Comparison of ENCODE assay signal across 1 cellular context in the genomic region with DNA sequence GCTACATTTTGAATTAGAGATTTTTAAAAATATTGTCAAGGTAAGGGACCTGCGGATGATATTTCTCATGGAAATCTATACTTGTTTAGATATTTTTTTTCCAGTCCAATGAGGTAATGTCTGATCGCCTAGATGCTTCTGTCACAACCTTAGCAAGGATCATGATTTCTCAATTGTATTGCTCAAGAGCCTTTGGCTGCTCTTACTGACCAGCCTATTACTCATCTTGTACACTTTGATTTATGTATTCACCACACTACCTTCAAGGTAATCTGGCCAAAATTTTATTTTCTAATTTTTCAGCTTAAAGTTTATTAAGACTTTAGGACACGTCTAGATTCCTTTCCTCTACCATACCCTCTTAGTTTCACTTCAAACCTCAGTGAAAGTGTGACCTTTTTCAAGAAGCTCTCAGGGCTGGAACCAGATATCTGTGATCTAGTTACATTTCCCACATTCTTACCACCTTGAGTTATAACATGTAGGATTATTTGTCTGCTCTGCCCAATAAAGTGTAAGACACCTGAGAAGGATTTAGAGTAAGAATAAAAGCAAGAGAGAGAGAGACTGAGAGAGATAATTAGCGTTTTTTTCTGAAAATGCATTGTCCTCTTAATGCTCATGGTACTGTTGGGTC.
TF ChIP-seq lines count a peak whose summit lies in the region.

No MANE protein-coding gene starts in this region.

TF ChIP-seq in SK-N-SH, 30 proteins besides CTCF, POLR2A, EP300 and RAD21 (continued from another document):
- TF ChIP-seq, protein P1, sequence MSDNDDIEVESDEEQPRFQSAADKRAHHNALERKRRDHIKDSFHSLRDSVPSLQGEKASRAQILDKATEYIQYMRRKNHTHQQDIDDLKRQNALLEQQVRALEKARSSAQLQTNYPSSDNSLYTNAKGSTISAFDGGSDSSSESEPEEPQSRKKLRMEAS (IDR thresholded peaks at IDR 0.05; ENCODE audit: low read depth) = no peak
- TF ChIP-seq EZH2phosphoT487 (IDR thresholded peaks at IDR 0.05; ENCODE audit: borderline replicate concordance, low read depth) = no peak
- no peak for TF ChIP-seq MEF2A (IDR thresholded peaks at IDR 0.05; ENCODE audit: borderline replicate concordance, low read depth)
- TF ChIP-seq, protein P2, sequence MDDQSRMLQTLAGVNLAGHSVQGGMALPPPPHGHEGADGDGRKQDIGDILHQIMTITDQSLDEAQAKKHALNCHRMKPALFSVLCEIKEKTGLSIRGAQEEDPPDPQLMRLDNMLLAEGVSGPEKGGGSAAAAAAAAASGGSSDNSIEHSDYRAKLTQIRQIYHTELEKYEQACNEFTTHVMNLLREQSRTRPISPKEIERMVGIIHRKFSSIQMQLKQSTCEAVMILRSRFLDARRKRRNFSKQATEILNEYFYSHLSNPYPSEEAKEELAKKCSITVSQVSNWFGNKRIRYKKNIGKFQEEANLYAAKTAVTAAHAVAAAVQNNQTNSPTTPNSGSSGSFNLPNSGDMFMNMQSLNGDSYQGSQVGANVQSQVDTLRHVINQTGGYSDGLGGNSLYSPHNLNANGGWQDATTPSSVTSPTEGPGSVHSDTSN (IDR thresholded peaks at IDR 0.05) = peak; percentile 69
- TF ChIP-seq, protein P3, sequence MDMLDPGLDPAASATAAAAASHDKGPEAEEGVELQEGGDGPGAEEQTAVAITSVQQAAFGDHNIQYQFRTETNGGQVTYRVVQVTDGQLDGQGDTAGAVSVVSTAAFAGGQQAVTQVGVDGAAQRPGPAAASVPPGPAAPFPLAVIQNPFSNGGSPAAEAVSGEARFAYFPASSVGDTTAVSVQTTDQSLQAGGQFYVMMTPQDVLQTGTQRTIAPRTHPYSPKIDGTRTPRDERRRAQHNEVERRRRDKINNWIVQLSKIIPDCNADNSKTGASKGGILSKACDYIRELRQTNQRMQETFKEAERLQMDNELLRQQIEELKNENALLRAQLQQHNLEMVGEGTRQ (IDR thresholded peaks at IDR 0.05; ENCODE audit: borderline replicate concordance, low read depth, low read length) = no peak
- TF ChIP-seq TAF1 (IDR thresholded peaks at IDR 0.05; ENCODE audit: borderline replicate concordance, low read depth, low read length) = no peak
- no peak for TF ChIP-seq GABPA (IDR thresholded peaks at IDR 0.05; ENCODE audit: low read depth)
- TF ChIP-seq NRF1 (IDR thresholded peaks at IDR 0.05; ENCODE audit: low read depth, low read length) = no peak
- no peak for TF ChIP-seq FOXJ3 (CRISPR knock-in tag; IDR thresholded peaks at IDR 0.05)
- TF ChIP-seq SMC3 (IDR thresholded peaks at IDR 0.05; ENCODE audit: low read depth, low read length) = no peak
- TF ChIP-seq, protein P4, sequence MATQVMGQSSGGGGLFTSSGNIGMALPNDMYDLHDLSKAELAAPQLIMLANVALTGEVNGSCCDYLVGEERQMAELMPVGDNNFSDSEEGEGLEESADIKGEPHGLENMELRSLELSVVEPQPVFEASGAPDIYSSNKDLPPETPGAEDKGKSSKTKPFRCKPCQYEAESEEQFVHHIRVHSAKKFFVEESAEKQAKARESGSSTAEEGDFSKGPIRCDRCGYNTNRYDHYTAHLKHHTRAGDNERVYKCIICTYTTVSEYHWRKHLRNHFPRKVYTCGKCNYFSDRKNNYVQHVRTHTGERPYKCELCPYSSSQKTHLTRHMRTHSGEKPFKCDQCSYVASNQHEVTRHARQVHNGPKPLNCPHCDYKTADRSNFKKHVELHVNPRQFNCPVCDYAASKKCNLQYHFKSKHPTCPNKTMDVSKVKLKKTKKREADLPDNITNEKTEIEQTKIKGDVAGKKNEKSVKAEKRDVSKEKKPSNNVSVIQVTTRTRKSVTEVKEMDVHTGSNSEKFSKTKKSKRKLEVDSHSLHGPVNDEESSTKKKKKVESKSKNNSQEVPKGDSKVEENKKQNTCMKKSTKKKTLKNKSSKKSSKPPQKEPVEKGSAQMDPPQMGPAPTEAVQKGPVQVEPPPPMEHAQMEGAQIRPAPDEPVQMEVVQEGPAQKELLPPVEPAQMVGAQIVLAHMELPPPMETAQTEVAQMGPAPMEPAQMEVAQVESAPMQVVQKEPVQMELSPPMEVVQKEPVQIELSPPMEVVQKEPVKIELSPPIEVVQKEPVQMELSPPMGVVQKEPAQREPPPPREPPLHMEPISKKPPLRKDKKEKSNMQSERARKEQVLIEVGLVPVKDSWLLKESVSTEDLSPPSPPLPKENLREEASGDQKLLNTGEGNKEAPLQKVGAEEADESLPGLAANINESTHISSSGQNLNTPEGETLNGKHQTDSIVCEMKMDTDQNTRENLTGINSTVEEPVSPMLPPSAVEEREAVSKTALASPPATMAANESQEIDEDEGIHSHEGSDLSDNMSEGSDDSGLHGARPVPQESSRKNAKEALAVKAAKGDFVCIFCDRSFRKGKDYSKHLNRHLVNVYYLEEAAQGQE (IDR thresholded peaks at IDR 0.05; ENCODE audit: low read depth, low read length) = no peak
